Comparison of ENCODE assay signal across 2 cellular contexts in genomic region chr1:2646837-2647236, GRCh38.
TF ChIP-seq lines count a peak whose summit lies in the region.

No MANE protein-coding gene starts in this region.

TF ChIP-seq in HCT116, 20 proteins besides CTCF, POLR2A, EP300 and RAD21 (continued from another document):
- TF ChIP-seq YY1 (IDR thresholded peaks at IDR 0.05; ENCODE audit: extremely low read depth, insufficient replicate concordance, low read depth, low read length), result no peak
- no peak for TF ChIP-seq ATF3 (IDR thresholded peaks at IDR 0.05)
- TF ChIP-seq REST (IDR thresholded peaks at IDR 0.05; ENCODE audit: low read depth), result no peak
- no peak for TF ChIP-seq ZFX (IDR thresholded peaks at IDR 0.05)

TF ChIP-seq in K562, 482 proteins besides CTCF, POLR2A, EP300 and RAD21:
- TF ChIP-seq E2F1 (CRISPR knock-in tag; IDR thresholded peaks at IDR 0.05) (no peak), ZEB2 (IDR thresholded peaks at IDR 0.05) (0 out of 2 replicates have a peak, but pooled peaks have one; percentile 23), RBM34 (IDR thresholded peaks at IDR 0.05; ENCODE audit: borderline replicate concordance, insufficient read depth, low read length) (no peak), NFRKB (IDR thresholded peaks at IDR 0.05; ENCODE audit: low read depth) (no peak), FOXK2 (conservative IDR thresholded peaks at IDR 0.05 in 1 of 2, IDR thresholded peaks at IDR 0.05 in 1 of 2; ENCODE audit: low read depth in 2 of 2) (no peak), MAZ (CRISPR knock-in tag; conservative IDR thresholded peaks at IDR 0.05 in 1 of 2, IDR thresholded peaks at IDR 0.05 in 1 of 2) (no peak), SRF (CRISPR knock-in tag; IDR thresholded peaks at IDR 0.05) (no peak), SREBF1 (IDR thresholded peaks at IDR 0.05; ENCODE audit: borderline replicate concordance, low read depth, low read length) (no peak), THRA (IDR thresholded peaks at IDR 0.05) (no peak), HDAC8 (tag; IDR thresholded peaks at IDR 0.05) (no peak), TGIF2 (CRISPR knock-in tag; IDR thresholded peaks at IDR 0.05) (no peak), ZKSCAN1 (IDR thresholded peaks at IDR 0.05; ENCODE audit: low read depth, low read length) (no peak), ZNF639 (CRISPR knock-in tag; conservative IDR thresholded peaks at IDR 0.05 in 1 of 2, IDR thresholded peaks at IDR 0.05 in 1 of 2) (no peak), ESRRA (IDR thresholded peaks at IDR 0.05; ENCODE audit: borderline replicate concordance, low read depth) (no peak), CBX5 (IDR thresholded peaks at IDR 0.05; ENCODE audit: borderline replicate concordance, low read depth) (peak; percentile 98), USF1 (CRISPR knock-in tag; IDR thresholded peaks at IDR 0.05) (no peak), KLF6 (CRISPR knock-in tag; IDR thresholded peaks at IDR 0.05; ENCODE audit: borderline replicate concordance) (no peak), MECOM (CRISPR knock-in tag; IDR thresholded peaks at IDR 0.05) (no peak), RBM15 (IDR thresholded peaks at IDR 0.05; ENCODE audit: insufficient read depth, low read length) (no peak), ZNF280A (IDR thresholded peaks at IDR 0.05; ENCODE audit: low read depth, partially characterized antibody) (peak; percentile 69), TRIM24 (IDR thresholded peaks at IDR 0.05) (peak; percentile 20 to 77; a peak in 2 of 4 replicates), ZNF124 (CRISPR knock-in tag; IDR thresholded peaks at IDR 0.05) (no peak), RBM39 (optimal IDR thresholded peaks at IDR 0.05; ENCODE audit: low read depth, low read length) (no peak), ELK3 (CRISPR knock-in tag; IDR thresholded peaks at IDR 0.05) (no peak), ZNF24 (IDR thresholded peaks at IDR 0.05) (peak; percentile 97), CSDE1 (IDR thresholded peaks at IDR 0.05) (no peak), ATF7 (IDR thresholded peaks at IDR 0.05) (0 out of 2 replicates have a peak, but pooled peaks have one; percentile 28), TRIM28 (IDR thresholded peaks at IDR 0.05) (peak; percentile 100), NRF1 (conservative IDR thresholded peaks at IDR 0.05 in 1 of 2, IDR thresholded peaks at IDR 0.05 in 1 of 2) (no peak), TSC22D4 (tag; IDR thresholded peaks at IDR 0.05) (no peak), CBX3 (IDR thresholded peaks at IDR 0.05; ENCODE audit: borderline replicate concordance in 1 of 2, low read length in 2 of 2) (peak; percentile 68 to 98), ZNF316 (IDR thresholded peaks at IDR 0.05) (no peak), MTA3 (IDR thresholded peaks at IDR 0.05; ENCODE audit: borderline replicate concordance) (peak; percentile 47; the same call in 1 of the 2 replicates), CBX1 (IDR thresholded peaks at IDR 0.05; ENCODE audit: low read depth) (peak; percentile 87), KLF1 (tag; IDR thresholded peaks at IDR 0.05) (no peak)
